In genomic region chr10:34638405-34639054, GRCh38 we compare ENCODE assay signal across 8 cellular contexts.
A peak's percentile ranks its signal among the peaks of the same experiment; 100 is the strongest.
DNase-seq lines count a peak whose midpoint lies in the region; TF ChIP-seq lines count a peak whose summit lies in the region.

No MANE protein-coding gene starts in this region.

- H2AFZ ChIP-seq in PC-9: no peak overlapping the region

- H3F3A ChIP-seq in PC-9 (ENCODE audit: insufficient read depth, low read depth): no peaks in the 10 kb centered on the region

- H3K27me3 ChIP-seq in PC-9 (ENCODE audit: insufficient read depth, low read depth): no peaks in the 10 kb centered on the region
- H3K27me3 ChIP-seq in neutrophil: peaks cover 10% of the 10 kb centered on the region
- H3K27me3 ChIP-seq in suprapubic skin: no peaks in the 10 kb centered on the region

- WGBS in suprapubic skin: 21% methylated on average over 4 of the region's 4 CpGs

- TF ChIP-seq POLR2A in suprapubic skin (IDR thresholded peaks at IDR 0.05): no peak

- no peaks in the 10 kb centered on the region for H3K9me2 ChIP-seq in PC-9 (ENCODE audit: insufficient read depth)

- H3K4me1 ChIP-seq in PC-9 (replicated peaks; ENCODE audit: insufficient read depth) (peaks cover 5% of the 10 kb centered on the region; the same call in 1 of the 2 replicates), neutrophil (ENCODE audit: control insufficient read depth in 1 of 2, insufficient read depth in 1 of 2, low read depth in 1 of 2, low read length in 1 of 2) (no peaks in the 10 kb centered on the region), suprapubic skin (peaks cover 32% of the 10 kb centered on the region)

- TF ChIP-seq EP300 in suprapubic skin (IDR thresholded peaks at IDR 0.05): no peak

- CTCF ChIA-PET in PC-9 (lab: Charles Lee): interaction anchor here (0.6 to 1.3 kb wide), 4 partner anchors 17 to 1306 kb away, joined by 3 to 7 read pairs (median 6); no protein-coding TSS in a partner anchor

- H3K36me3 ChIP-seq in PC-9 (ENCODE audit: low read depth): no peaks in the 10 kb centered on the region
- no peaks in the 10 kb centered on the region for H3K36me3 ChIP-seq in neutrophil
- no peaks in the 10 kb centered on the region for H3K36me3 ChIP-seq in suprapubic skin

- no peak overlapping the region for H3K4me2 ChIP-seq in PC-9

- intact Hi-C loops in PC-9 (cut with micrococcal nuclease; ENCODE audit: unreplicated experiment): loop anchor here (1.0 to 10.0 kb wide), 6 partner anchors 112 to 1841 kb away; no protein-coding TSS in a partner anchor

- H4K20me1 ChIP-seq in PC-9 (ENCODE audit: insufficient read depth): peaks cover 13% of the 10 kb centered on the region

- peaks cover 22% of the 10 kb centered on the region; the same call in 1 of the 2 replicates for H3K79me2 ChIP-seq in PC-9 (ENCODE audit: low read depth)

- H3K27ac ChIP-seq in 22Rv1: no peak overlapping the region
- H3K27ac ChIP-seq in PC-9: no peak overlapping the region
- H3K27ac ChIP-seq in neutrophil: no peak overlapping the region
- no peak overlapping the region for H3K27ac ChIP-seq in suprapubic skin

- no TSS peak for BruUV-seq in PC-9 (replicated peaks; lab: Mats Ljungman, UMichigan)

- H3K4me3 ChIP-seq in GM12875 (ENCODE audit: low read depth, low read length) (no peak overlapping the region), PC-9 (no peak overlapping the region), neutrophil (ENCODE audit: low read depth in 1 of 2, low read length in 1 of 2) (no peak overlapping the region), suprapubic skin (no peak overlapping the region)

- H3K9me3 ChIP-seq in PC-9 (ENCODE audit: insufficient read depth, low read depth): no peaks in the 10 kb centered on the region
- H3K9me3 ChIP-seq in neutrophil: no peaks in the 10 kb centered on the region
- H3K9me3 ChIP-seq in suprapubic skin: no peaks in the 10 kb centered on the region

- DNase-seq in HPDE6-E6E7 (ENCODE audit: extremely low spot score) (peak; percentile 14), PC-9 (peak; percentile 42 to 68), fibroblast of peridontal ligament (ENCODE audit: extremely low read depth) (peak; percentile 95), suprapubic skin (ENCODE audit: low spot score in 2 of 2) (peak; percentile 93 to 94)
- peak; percentile 76 to 77 for DNase-seq in activated T-cell treated with anti-CD3 and anti-CD28 coated beads, Interleukin-2, amount 50 U/mL, for 48 hours

- POLR2A ChIA-PET in PC-9 (lab: Charles Lee; ENCODE audit: unreplicated experiment): interaction anchor here (0.5 kb wide), 1 partner anchor 1132 kb away, joined by 4 read pairs; no protein-coding TSS in a partner anchor

- TF ChIP-seq CTCF in 22Rv1 (IDR thresholded peaks at IDR 0.05) (peak; percentile 88), GM12875 (IDR thresholded peaks at IDR 0.05; ENCODE audit: borderline replicate concordance, insufficient read depth, low read depth, low read length) (peak; percentile 80), PC-9 (conservative IDR thresholded peaks at IDR 0.05) (peak; percentile 88), neutrophil (IDR thresholded peaks at IDR 0.05) (peak; percentile 89), suprapubic skin (IDR thresholded peaks at IDR 0.05) (peak; percentile 86 to 96)

Comparison
In these comparisons a context has a peak if more than half of its experiments do, and no peak if none do; other contexts are left out.
1. DNase-seq: peak in every context shown above with its lines; median percentile 95 in fibroblast of peridontal ligament; 94 in suprapubic skin; 76 in activated T-cell treated with anti-CD3 and anti-CD28 coated beads, Interleukin-2, amount 50 U/mL, for 48 hours; 55 in PC-9; 14 in HPDE6-E6E7.